1 cellular context compared by ENCODE assay signal in the genomic region with DNA sequence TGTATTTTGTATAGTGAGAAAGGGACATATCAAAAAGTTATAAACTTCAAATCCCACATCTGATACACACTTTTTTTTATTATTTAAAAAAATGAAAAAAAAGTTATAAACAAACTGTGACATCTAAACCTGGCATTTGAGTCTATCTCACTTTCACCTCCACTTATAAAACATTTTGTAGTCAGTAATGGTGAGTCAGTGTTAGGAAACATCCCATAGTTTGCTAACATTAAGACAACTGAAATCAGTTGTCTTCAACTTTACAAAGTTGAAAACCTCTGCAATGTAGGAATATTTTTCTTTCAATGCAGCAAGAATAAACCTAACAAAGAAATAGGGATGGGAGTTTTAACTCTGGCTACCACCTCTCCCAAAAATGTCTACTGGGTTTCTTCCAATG.
TF ChIP-seq lines count a peak whose summit lies in the region.

No MANE protein-coding gene starts in this region.

TF ChIP-seq in IMR-90, 13 proteins besides CTCF, POLR2A, EP300 and RAD21 (continued from another document):
- TF ChIP-seq USF2 (IDR thresholded peaks at IDR 0.05; ENCODE audit: low read depth, low read length) = no peak
- no peak for TF ChIP-seq NFE2L2 (IDR thresholded peaks at IDR 0.05; ENCODE audit: low read depth, low read length)
- no peak for TF ChIP-seq SMC3 (IDR thresholded peaks at IDR 0.05; ENCODE audit: low read depth, low read length)
- TF ChIP-seq RFX5 (IDR thresholded peaks at IDR 0.05; ENCODE audit: low read depth, low read length) = no peak
- no peak for TF ChIP-seq FOS (IDR thresholded peaks at IDR 0.05; ENCODE audit: low read depth, low read length)
